Comparison of ENCODE assay signal across 8 cellular contexts in the genomic region with DNA sequence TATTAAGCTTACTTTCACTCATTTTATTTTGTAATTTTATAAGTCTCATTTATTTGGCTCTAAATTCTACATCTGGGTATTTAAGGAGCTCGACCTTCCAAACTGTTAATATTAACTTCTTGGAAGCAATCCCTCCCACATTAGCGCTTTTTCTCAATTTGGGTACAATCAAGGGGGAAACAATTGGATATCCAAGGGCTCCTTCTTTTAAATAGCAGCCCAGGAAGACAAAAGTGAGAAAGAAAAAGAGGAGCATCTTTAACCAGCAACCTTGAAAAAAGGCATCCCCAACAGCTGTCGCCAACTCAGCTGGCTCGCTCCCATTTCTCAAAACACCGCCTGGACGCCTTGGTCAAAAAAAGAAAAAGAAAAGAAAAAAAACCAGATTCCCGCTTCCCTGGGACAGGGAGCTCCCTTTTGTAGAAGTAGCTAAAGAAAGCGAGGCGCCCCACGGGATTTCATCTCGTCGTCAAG. TPM values are rescaled to one million over a fixed set of nuclear protein-coding genes. Genes with fewer than 3 reads are reported as not detected.
DNase-seq lines count a peak whose midpoint lies in the region; ATAC-seq and TF ChIP-seq lines count a peak whose summit lies in the region.

No MANE protein-coding gene starts in this region.

- TF ChIP-seq CTCF in prostate gland (IDR thresholded peaks at IDR 0.05), result no peak

- intact Hi-C loops in head of caudate nucleus (cut with DNase I) (no loop called here), prostate gland (cut with DNase I) (loop anchor here (5.0 kb wide), 1 partner anchor 70 kb away; no protein-coding TSS in a partner anchor)

- H3K4me3 ChIP-seq in SJSA1 (peak overlapping the region; percentile 38), prostate gland (peak overlapping the region; percentile 48 to 63)

- TF ChIP-seq POLR2A in prostate gland (IDR thresholded peaks at IDR 0.05), result no peak

- H3K36me3 ChIP-seq in SJSA1, result no peaks in the 10 kb centered on the region
- no peaks in the 10 kb centered on the region for H3K36me3 ChIP-seq in prostate gland

- H3K4me1 ChIP-seq in SJSA1 (replicated peaks), result peaks cover 13% of the 10 kb centered on the region
- no peaks in the 10 kb centered on the region for H3K4me1 ChIP-seq in prostate gland (replicated peaks)

- H3K9me3 ChIP-seq in SJSA1 (replicated peaks) (peaks cover 3% of the 10 kb centered on the region; the same call in 1 of the 2 replicates), prostate gland (no peaks in the 10 kb centered on the region)

- H3K27me3 ChIP-seq in SJSA1 (replicated peaks) (peaks cover 78% of the 10 kb centered on the region), prostate gland (replicated peaks; ENCODE audit: insufficient read depth) (no peaks in the 10 kb centered on the region)

- no peak overlapping the region for H3K27ac ChIP-seq in SJSA1
- peak overlapping the region; percentile 74 to 81 for H3K27ac ChIP-seq in prostate gland

- WGBS in prostate gland, result 5% methylated on average over 12 of the region's 12 CpGs

- DNase-seq in EL (peak; percentile 40), SJSA1 (ENCODE audit: low read depth in 1 of 2, low spot score in 2 of 2) (peak in 1 of 2 experiments; percentile 19), head of caudate nucleus (peak in 24 of 42 donors; percentile 16 to 69 (median 44)), prostate gland (ENCODE audit: low spot score) (no peak), foreskin melanocyte (no peak)
- DNase-seq in activated CD4-positive, alpha-beta T cell treated with anti-CD3 and anti-CD28 coated beads for 1 hour, result no peak
- DNase-seq in activated effector memory CD4-positive, alpha-beta T cell treated with Interleukin-2 at 50 U/mL for 16 hours, result no peak

- ATAC-seq in HG02938 (IDR thresholded peaks at IDR 0.05; ENCODE audit: unreplicated experiment), result no peak

RNA-seq across cellular contexts. Expression of gene C3orf70, which starts 0.9 kb away (rescaled TPM):
- 0.08 TPM in 1 of 2 replicates, not detected in the other for total RNA-seq in SJSA1 (2014; rRNA removed; shearing (Covaris generic))
- total RNA-seq in prostate gland, result 10 to 100 TPM in 1 of 2 donors, 1 to 10 TPM in 1; 5.7 to 21.2 TPM

Comparison
In these comparisons a context has a peak if more than half of its experiments do, and no peak if none do; other contexts are left out.
1. DNase-seq: peak in EL (single experiment) and head of caudate nucleus (24 of 42); none in prostate gland (single experiment), foreskin melanocyte (single experiment), activated CD4-positive, alpha-beta T cell treated with anti-CD3 and anti-CD28 coated beads for 1 hour (single experiment) and activated effector memory CD4-positive, alpha-beta T cell treated with Interleukin-2 at 50 U/mL for 16 hours (single experiment).